In genomic region chrX:39150621-39151020, GRCh38 we compare ENCODE assay signal across 28 cellular contexts.
"Had no signal": no experiment of that assay in that cellular context is flagged by ENCODE, and none has a peak within 500 bp of the region (broad histone marks: within the 10 kb centered on the region; RNA-seq: fewer than 3 reads in every experiment).

No MANE protein-coding gene starts in this region.

- H3K9me3 ChIP-seq: gastrocnemius medialis, heart right ventricle, left lung, ovary, stomach, testis, tibial artery had no signal

- DNase-seq: dorsolateral prefrontal cortex; effector CD4-positive, alpha-beta T cell; foreskin fibroblast; gastrocnemius medialis; glutamatergic neuron; heart right ventricle; hippocampal formation; left cardiac atrium; left lung; mesenchymal stem cell; midbrain; naive thymus-derived CD4-positive, alpha-beta T cell; nephron progenitor cell; occipital lobe; ovary; posterior cingulate gyrus; stimulated activated CD4-positive, alpha-beta T cell treated with anti-CD3 and anti-CD28 coated beads, Interleukin-12 subunit alpha, Interleukin-12 subunit beta, amount 100 ng/mL, for 4 hours; stimulated activated CD4-positive, alpha-beta T cell treated with anti-CD3 and anti-CD28 coated beads, Interleukin-1b, Interleukin-23, amount 100 ng/mL, for 48 hours; stimulated activated CD4-positive, alpha-beta T cell treated with anti-CD3 and anti-CD28 coated beads, Interleukin-4, amount 100 ng/mL, for 1 hour; stimulated activated naive CD4-positive, alpha-beta T cell treated with Interleukin-2 at 50 U/mL for 16 hours; stomach; testis; tibial artery had no signal

- H3K27ac Mint-ChIP-seq: naive thymus-derived CD4-positive, alpha-beta T cell; nephron progenitor cell; stimulated activated effector memory CD8-positive, alpha-beta T cell treated with anti-CD3 and anti-CD28 coated beads, Interleukin-12 subunit alpha, Interleukin-12 subunit beta, amount 100 ng/mL, for 72 hours; type B pancreatic cell had no signal

- H3K9me3 Mint-ChIP-seq: stimulated activated effector memory CD8-positive, alpha-beta T cell treated with anti-CD3 and anti-CD28 coated beads, Interleukin-12 subunit alpha, Interleukin-12 subunit beta, amount 100 ng/mL, for 72 hours; type B pancreatic cell had no signal

- H3K36me3 Mint-ChIP-seq: naive thymus-derived CD4-positive, alpha-beta T cell; stimulated activated effector memory CD8-positive, alpha-beta T cell treated with anti-CD3 and anti-CD28 coated beads, Interleukin-12 subunit alpha, Interleukin-12 subunit beta, amount 100 ng/mL, for 72 hours; type B pancreatic cell had no signal

- H3K4me1 Mint-ChIP-seq: naive thymus-derived CD4-positive, alpha-beta T cell; stimulated activated effector memory CD8-positive, alpha-beta T cell treated with anti-CD3 and anti-CD28 coated beads, Interleukin-12 subunit alpha, Interleukin-12 subunit beta, amount 100 ng/mL, for 72 hours had no signal

- H3K4me3 Mint-ChIP-seq: naive thymus-derived CD4-positive, alpha-beta T cell; nephron progenitor cell; stimulated activated effector memory CD8-positive, alpha-beta T cell treated with anti-CD3 and anti-CD28 coated beads, Interleukin-12 subunit alpha, Interleukin-12 subunit beta, amount 100 ng/mL, for 72 hours had no signal

- H3K4me1 ChIP-seq: testis had no signal

- H3K27me3 ChIP-seq: gastrocnemius medialis, left lung, ovary, stomach, testis, tibial artery had no signal

- H3K36me3 ChIP-seq: gastrocnemius medialis, heart right ventricle, left lung, ovary, stomach, tibial artery had no signal

- H3K4me2 ChIP-seq: smooth muscle cell had no signal

- ATAC-seq: esophagus mucosa; heart right ventricle; left lung; naive thymus-derived CD4-positive, alpha-beta T cell; stimulated activated effector memory CD8-positive, alpha-beta T cell treated with anti-CD3 and anti-CD28 coated beads, Interleukin-12 subunit alpha, Interleukin-12 subunit beta, amount 100 ng/mL, for 72 hours had no signal

- H3K4me3 ChIP-seq: gastrocnemius medialis, heart right ventricle, left lung, ovary, smooth muscle cell, stomach, testis, tibial artery had no signal

- H3K27me3 Mint-ChIP-seq: naive thymus-derived CD4-positive, alpha-beta T cell; type B pancreatic cell had no signal

- H3K27ac ChIP-seq: dorsolateral prefrontal cortex, epithelial cell of prostate, gastrocnemius medialis, heart right ventricle, left lung, ovary, stomach, testis, tibial artery had no signal
